ENCODE assay signal across 13 cellular contexts in genomic region chr17:31564291-31564690, GRCh38.
DNase-seq lines count a peak whose midpoint lies in the region; ATAC-seq and TF ChIP-seq lines count a peak whose summit lies in the region.
"Had no signal": no experiment of that assay in that cellular context is flagged by ENCODE, and none has a peak within 500 bp of the region (broad histone marks: within the 10 kb centered on the region; RNA-seq: fewer than 3 reads in every experiment).

No MANE protein-coding gene starts in this region.

- DNase-seq in EL: peak; percentile 30
- DNase-seq in adipocyte (ENCODE audit: low read depth): no peak
- peak; percentile 59 for DNase-seq in myocyte (ENCODE audit: low read depth)
- DNase-seq in thyroid gland: peak in 1 of 2 donors; percentile 19
- no peak for DNase-seq in RKO (ENCODE audit: low spot score)
- DNase-seq in NCI-H446 (lab: John Stamatoyannopoulos, UW): no peak
- DNase-seq in heart right ventricle: no peak
- DNase-seq: activated CD4-positive, alpha-beta T cell treated with anti-CD3 and anti-CD28 coated beads, Interleukin-2, amount 50 U/mL, for 1 hour; activated gamma-delta T cell treated with Interleukin-2 at 50 U/mL for 16 hours; amygdala; NCI-H1436 treated with DMSO at 0.1 percent for 48 hours; T-cell had no signal

- H3K36me3 ChIP-seq in adipocyte (ENCODE audit: control insufficient read depth, insufficient read depth, low read length, severe bottlenecking) (peaks cover 11% of the 10 kb centered on the region), thyroid gland (no peaks in the 10 kb centered on the region), heart right ventricle (peaks cover 0 to 9% (median 0%) of the 10 kb centered on the region in 9 donors)

- H3K4me3 ChIP-seq in adipocyte (ENCODE audit: low read length): peak overlapping the region; percentile 50
- H3K4me3 ChIP-seq in thyroid gland (replicated peaks in 1 of 3): no peak overlapping the region
- no peak overlapping the region for H3K4me3 ChIP-seq in heart right ventricle

- H3K9me3 ChIP-seq in adipocyte (ENCODE audit: control insufficient read depth, low read length) (no peaks in the 10 kb centered on the region), thyroid gland (no peaks in the 10 kb centered on the region), heart right ventricle (no peaks in the 10 kb centered on the region)

- H3K9ac ChIP-seq in adipocyte (ENCODE audit: low read length): peak overlapping the region; percentile 85

- H3K4me1 ChIP-seq in adipocyte (ENCODE audit: control insufficient read depth, insufficient read depth, low read length) (peaks cover 76% of the 10 kb centered on the region), thyroid gland (peaks cover 37 to 75% of the 10 kb centered on the region in 2 donors), heart right ventricle (peaks cover 8 to 94% (median 67%) of the 10 kb centered on the region in 9 donors)

- ATAC-seq in HG03025 (IDR thresholded peaks at IDR 0.05; ENCODE audit: low FRiP score, unreplicated experiment): no peak
- no peak for ATAC-seq in heart right ventricle
- ATAC-seq: T-cell had no signal

- intact Hi-C loops in thyroid gland (cut with DNase I): no loop called here
- intact Hi-C loops in heart right ventricle (cut with DNase I): loop anchor here in 5 of 10 donors (5.0 to 10.0 kb wide), 3 partner anchors 128 to 161 kb away; no protein-coding TSS in a partner anchor

- WGBS in thyroid gland, 2 donors: 73 to 89% methylated on average over 6 to 8 of the region's 8 CpGs
- 90% methylated on average over 8 of the region's 8 CpGs for WGBS in heart right ventricle, 2 donors

- H3K27ac ChIP-seq in thyroid gland (peak overlapping the region; percentile 29 to 79 (median 73)), heart right ventricle (peak overlapping the region in 2 of 10 donors; percentile 16 to 43)

- no peak for TF ChIP-seq CTCF in thyroid gland (IDR thresholded peaks at IDR 0.05)
- TF ChIP-seq CTCF in heart right ventricle (IDR thresholded peaks at IDR 0.05): no peak

- no peak for TF ChIP-seq POLR2A in thyroid gland (IDR thresholded peaks at IDR 0.05)

- H3K27me3 ChIP-seq in adipocyte (replicated peaks; ENCODE audit: control insufficient read depth, insufficient read depth, low read length) (no peaks in the 10 kb centered on the region), thyroid gland (no peaks in the 10 kb centered on the region), heart right ventricle (no peaks in the 10 kb centered on the region)

Comparison
In these comparisons a context has a peak if more than half of its experiments do, and no peak if none do; other contexts are left out.
1. DNase-seq: peak in EL (single experiment) and myocyte (single experiment); none in adipocyte (single experiment), RKO (single experiment), NCI-H446 (0 of 2) and heart right ventricle (0 of 2).